ENCODE assay signal across 6 cellular contexts in the genomic region with DNA sequence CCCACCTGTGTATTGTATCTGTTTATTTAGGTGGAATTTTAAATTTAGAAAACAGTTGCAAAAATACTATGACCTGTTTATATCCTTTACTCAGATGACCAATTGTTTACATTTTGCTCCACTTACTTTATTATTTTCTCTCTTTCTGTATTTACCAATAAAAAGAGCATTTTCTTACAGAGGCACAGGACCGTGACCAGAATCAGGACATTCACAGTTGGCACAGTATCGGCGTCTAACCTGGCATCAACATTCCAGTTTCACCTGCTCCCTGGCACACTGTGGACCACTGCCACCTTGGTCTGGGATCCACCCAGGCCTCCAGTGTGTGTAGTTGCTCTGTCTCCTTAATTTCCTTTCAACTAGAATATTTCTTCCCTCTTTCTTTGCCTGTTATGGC. TPM values are rescaled to one million over a fixed set of nuclear protein-coding genes. Genes with fewer than 3 reads are reported as not detected.
"Had no signal": no experiment of that assay in that cellular context is flagged by ENCODE, and none has a peak within 500 bp of the region (broad histone marks: within the 10 kb centered on the region; RNA-seq: fewer than 3 reads in every experiment).

No MANE protein-coding gene starts in this region.

RNA-seq across cellular contexts. Expression of a gene that starts 39.9 kb away (rescaled TPM):
- total RNA-seq: HepG2, HT-29, HT1080, IMR-90, K562 had no signal
- polyA plus RNA-seq: HepG2, IgD-negative memory B cell, IMR-90, K562 had no signal
